1 cellular context compared by ENCODE assay signal in genomic region chr3:41200669-41201021, GRCh38.
TF ChIP-seq lines count a peak whose summit lies in the region.

No MANE protein-coding gene starts in this region.

TF ChIP-seq in H1, 55 proteins besides CTCF, POLR2A, EP300 and RAD21 (continued from another document):
- TF ChIP-seq, protein P1, sequence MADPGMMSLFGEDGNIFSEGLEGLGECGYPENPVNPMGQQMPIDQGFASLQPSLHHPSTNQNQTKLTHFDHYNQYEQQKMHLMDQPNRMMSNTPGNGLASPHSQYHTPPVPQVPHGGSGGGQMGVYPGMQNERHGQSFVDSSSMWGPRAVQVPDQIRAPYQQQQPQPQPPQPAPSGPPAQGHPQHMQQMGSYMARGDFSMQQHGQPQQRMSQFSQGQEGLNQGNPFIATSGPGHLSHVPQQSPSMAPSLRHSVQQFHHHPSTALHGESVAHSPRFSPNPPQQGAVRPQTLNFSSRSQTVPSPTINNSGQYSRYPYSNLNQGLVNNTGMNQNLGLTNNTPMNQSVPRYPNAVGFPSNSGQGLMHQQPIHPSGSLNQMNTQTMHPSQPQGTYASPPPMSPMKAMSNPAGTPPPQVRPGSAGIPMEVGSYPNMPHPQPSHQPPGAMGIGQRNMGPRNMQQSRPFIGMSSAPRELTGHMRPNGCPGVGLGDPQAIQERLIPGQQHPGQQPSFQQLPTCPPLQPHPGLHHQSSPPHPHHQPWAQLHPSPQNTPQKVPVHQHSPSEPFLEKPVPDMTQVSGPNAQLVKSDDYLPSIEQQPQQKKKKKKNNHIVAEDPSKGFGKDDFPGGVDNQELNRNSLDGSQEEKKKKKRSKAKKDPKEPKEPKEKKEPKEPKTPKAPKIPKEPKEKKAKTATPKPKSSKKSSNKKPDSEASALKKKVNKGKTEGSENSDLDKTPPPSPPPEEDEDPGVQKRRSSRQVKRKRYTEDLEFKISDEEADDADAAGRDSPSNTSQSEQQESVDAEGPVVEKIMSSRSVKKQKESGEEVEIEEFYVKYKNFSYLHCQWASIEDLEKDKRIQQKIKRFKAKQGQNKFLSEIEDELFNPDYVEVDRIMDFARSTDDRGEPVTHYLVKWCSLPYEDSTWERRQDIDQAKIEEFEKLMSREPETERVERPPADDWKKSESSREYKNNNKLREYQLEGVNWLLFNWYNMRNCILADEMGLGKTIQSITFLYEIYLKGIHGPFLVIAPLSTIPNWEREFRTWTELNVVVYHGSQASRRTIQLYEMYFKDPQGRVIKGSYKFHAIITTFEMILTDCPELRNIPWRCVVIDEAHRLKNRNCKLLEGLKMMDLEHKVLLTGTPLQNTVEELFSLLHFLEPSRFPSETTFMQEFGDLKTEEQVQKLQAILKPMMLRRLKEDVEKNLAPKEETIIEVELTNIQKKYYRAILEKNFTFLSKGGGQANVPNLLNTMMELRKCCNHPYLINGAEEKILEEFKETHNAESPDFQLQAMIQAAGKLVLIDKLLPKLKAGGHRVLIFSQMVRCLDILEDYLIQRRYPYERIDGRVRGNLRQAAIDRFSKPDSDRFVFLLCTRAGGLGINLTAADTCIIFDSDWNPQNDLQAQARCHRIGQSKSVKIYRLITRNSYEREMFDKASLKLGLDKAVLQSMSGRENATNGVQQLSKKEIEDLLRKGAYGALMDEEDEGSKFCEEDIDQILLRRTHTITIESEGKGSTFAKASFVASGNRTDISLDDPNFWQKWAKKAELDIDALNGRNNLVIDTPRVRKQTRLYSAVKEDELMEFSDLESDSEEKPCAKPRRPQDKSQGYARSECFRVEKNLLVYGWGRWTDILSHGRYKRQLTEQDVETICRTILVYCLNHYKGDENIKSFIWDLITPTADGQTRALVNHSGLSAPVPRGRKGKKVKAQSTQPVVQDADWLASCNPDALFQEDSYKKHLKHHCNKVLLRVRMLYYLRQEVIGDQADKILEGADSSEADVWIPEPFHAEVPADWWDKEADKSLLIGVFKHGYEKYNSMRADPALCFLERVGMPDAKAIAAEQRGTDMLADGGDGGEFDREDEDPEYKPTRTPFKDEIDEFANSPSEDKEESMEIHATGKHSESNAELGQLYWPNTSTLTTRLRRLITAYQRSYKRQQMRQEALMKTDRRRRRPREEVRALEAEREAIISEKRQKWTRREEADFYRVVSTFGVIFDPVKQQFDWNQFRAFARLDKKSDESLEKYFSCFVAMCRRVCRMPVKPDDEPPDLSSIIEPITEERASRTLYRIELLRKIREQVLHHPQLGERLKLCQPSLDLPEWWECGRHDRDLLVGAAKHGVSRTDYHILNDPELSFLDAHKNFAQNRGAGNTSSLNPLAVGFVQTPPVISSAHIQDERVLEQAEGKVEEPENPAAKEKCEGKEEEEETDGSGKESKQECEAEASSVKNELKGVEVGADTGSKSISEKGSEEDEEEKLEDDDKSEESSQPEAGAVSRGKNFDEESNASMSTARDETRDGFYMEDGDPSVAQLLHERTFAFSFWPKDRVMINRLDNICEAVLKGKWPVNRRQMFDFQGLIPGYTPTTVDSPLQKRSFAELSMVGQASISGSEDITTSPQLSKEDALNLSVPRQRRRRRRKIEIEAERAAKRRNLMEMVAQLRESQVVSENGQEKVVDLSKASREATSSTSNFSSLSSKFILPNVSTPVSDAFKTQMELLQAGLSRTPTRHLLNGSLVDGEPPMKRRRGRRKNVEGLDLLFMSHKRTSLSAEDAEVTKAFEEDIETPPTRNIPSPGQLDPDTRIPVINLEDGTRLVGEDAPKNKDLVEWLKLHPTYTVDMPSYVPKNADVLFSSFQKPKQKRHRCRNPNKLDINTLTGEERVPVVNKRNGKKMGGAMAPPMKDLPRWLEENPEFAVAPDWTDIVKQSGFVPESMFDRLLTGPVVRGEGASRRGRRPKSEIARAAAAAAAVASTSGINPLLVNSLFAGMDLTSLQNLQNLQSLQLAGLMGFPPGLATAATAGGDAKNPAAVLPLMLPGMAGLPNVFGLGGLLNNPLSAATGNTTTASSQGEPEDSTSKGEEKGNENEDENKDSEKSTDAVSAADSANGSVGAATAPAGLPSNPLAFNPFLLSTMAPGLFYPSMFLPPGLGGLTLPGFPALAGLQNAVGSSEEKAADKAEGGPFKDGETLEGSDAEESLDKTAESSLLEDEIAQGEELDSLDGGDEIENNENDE (IDR thresholded peaks at IDR 0.05; ENCODE audit: insufficient replicate concordance, low read length): no peak
- no peak for TF ChIP-seq E2F6 (IDR thresholded peaks at IDR 0.05)
- TF ChIP-seq POU5F1 (IDR thresholded peaks at IDR 0.05; ENCODE audit: low read depth, low read length): no peak
- TF ChIP-seq KDM1A (IDR thresholded peaks at IDR 0.05; ENCODE audit: borderline replicate concordance, low read length): no peak
- TF ChIP-seq GABPA (IDR thresholded peaks at IDR 0.05; ENCODE audit: borderline replicate concordance, insufficient read depth, low read length): no peak
- no peak for TF ChIP-seq ZNF274 (IDR thresholded peaks at IDR 0.05; ENCODE audit: borderline replicate concordance, extremely low read depth, low read length)
TF ChIP-seq in H1: peak in this region for 0.
